8 cellular contexts compared by ENCODE assay signal in genomic region chr2:70191244-70191735, GRCh38. TPM values are rescaled to one million over a fixed set of nuclear protein-coding genes. Genes with fewer than 3 reads are reported as not detected.
DNase-seq lines count a peak whose midpoint lies in the region; ATAC-seq and TF ChIP-seq lines count a peak whose summit lies in the region.

No MANE protein-coding gene starts in this region.

- no peaks in the 10 kb centered on the region for H3K9me3 Mint-ChIP-seq in HFFc6
- H3K9me3 Mint-ChIP-seq in activated T-helper 1 cell treated with anti-CD3 and anti-CD28 coated beads, Interleukin-12 subunit alpha, Interleukin-12 subunit beta, Interleukin-2, Interleukin-4 antibody, amounts not matched to agents 30 ng/mL and 10 ng/mL and 1 ng/mL, durations not matched to agents 14 hours and 24 hours and 36 hours = no peaks in the 10 kb centered on the region
- no peaks in the 10 kb centered on the region for H3K9me3 Mint-ChIP-seq in stimulated activated effector memory CD8-positive, alpha-beta T cell treated with anti-CD3 and anti-CD28 coated beads, Interleukin-12 subunit alpha, Interleukin-12 subunit beta, amount 100 ng/mL, for 72 hours

- H3K4me1 Mint-ChIP-seq in HFFc6 (ENCODE audit: low read depth) = peaks cover 21% of the 10 kb centered on the region
- H3K4me1 Mint-ChIP-seq in activated T-helper 1 cell treated with anti-CD3 and anti-CD28 coated beads, Interleukin-12 subunit alpha, Interleukin-12 subunit beta, Interleukin-2, Interleukin-4 antibody, amounts not matched to agents 30 ng/mL and 10 ng/mL and 1 ng/mL, durations not matched to agents 14 hours and 24 hours and 36 hours (ENCODE audit: low read depth) = peaks cover 23% of the 10 kb centered on the region
- peaks cover 18% of the 10 kb centered on the region for H3K4me1 Mint-ChIP-seq in stimulated activated effector memory CD8-positive, alpha-beta T cell treated with anti-CD3 and anti-CD28 coated beads, Interleukin-12 subunit alpha, Interleukin-12 subunit beta, amount 100 ng/mL, for 72 hours

- no peak for ATAC-seq in stimulated activated effector memory CD8-positive, alpha-beta T cell treated with anti-CD3 and anti-CD28 coated beads, Interleukin-12 subunit alpha, Interleukin-12 subunit beta, amount 100 ng/mL, for 72 hours
- ATAC-seq in GM21529 (IDR thresholded peaks at IDR 0.05; ENCODE audit: unreplicated experiment) (no peak), GM18909 (IDR thresholded peaks at IDR 0.05; ENCODE audit: poor library complexity, unreplicated experiment) (no peak)

- WGBS in iPS DF 6.9 (ENCODE audit: insufficient coverage, insufficient read length) = no CpG with 5 or more reads among the region's 13 CpGs

- peak overlapping the region; percentile 100 for H3K27ac Mint-ChIP-seq in HFFc6
- peak overlapping the region; percentile 99 for H3K27ac Mint-ChIP-seq in activated T-helper 1 cell treated with anti-CD3 and anti-CD28 coated beads, Interleukin-12 subunit alpha, Interleukin-12 subunit beta, Interleukin-2, Interleukin-4 antibody, amounts not matched to agents 30 ng/mL and 10 ng/mL and 1 ng/mL, durations not matched to agents 14 hours and 24 hours and 36 hours
- peak overlapping the region; percentile 99 for H3K27ac Mint-ChIP-seq in stimulated activated effector memory CD8-positive, alpha-beta T cell treated with anti-CD3 and anti-CD28 coated beads, Interleukin-12 subunit alpha, Interleukin-12 subunit beta, amount 100 ng/mL, for 72 hours

- H3K36me3 ChIP-seq in iPS DF 6.9 (ENCODE audit: control insufficient read depth, insufficient read depth, low read length) = no peaks in the 10 kb centered on the region

- H3K27ac ChIP-seq in iPS DF 6.9 (ENCODE audit: low read length) = no peak overlapping the region

- no peaks in the 10 kb centered on the region for H3K4me1 ChIP-seq in iPS DF 6.9 (ENCODE audit: control insufficient read depth, insufficient read depth, low read length)

- H3K4me3 Mint-ChIP-seq in HFFc6 = peak overlapping the region; percentile 93
- H3K4me3 Mint-ChIP-seq in activated T-helper 1 cell treated with anti-CD3 and anti-CD28 coated beads, Interleukin-12 subunit alpha, Interleukin-12 subunit beta, Interleukin-2, Interleukin-4 antibody, amounts not matched to agents 30 ng/mL and 10 ng/mL and 1 ng/mL, durations not matched to agents 14 hours and 24 hours and 36 hours = peak overlapping the region; percentile 95
- peak overlapping the region; percentile 83 for H3K4me3 Mint-ChIP-seq in stimulated activated effector memory CD8-positive, alpha-beta T cell treated with anti-CD3 and anti-CD28 coated beads, Interleukin-12 subunit alpha, Interleukin-12 subunit beta, amount 100 ng/mL, for 72 hours

- H3K36me3 Mint-ChIP-seq in HFFc6 (ENCODE audit: low read depth) = no peaks in the 10 kb centered on the region; the same call in 1 of the 2 replicates
- peaks cover 3% of the 10 kb centered on the region for H3K36me3 Mint-ChIP-seq in activated T-helper 1 cell treated with anti-CD3 and anti-CD28 coated beads, Interleukin-12 subunit alpha, Interleukin-12 subunit beta, Interleukin-2, Interleukin-4 antibody, amounts not matched to agents 30 ng/mL and 10 ng/mL and 1 ng/mL, durations not matched to agents 14 hours and 24 hours and 36 hours (ENCODE audit: low read depth)
- peaks cover 24% of the 10 kb centered on the region for H3K36me3 Mint-ChIP-seq in stimulated activated effector memory CD8-positive, alpha-beta T cell treated with anti-CD3 and anti-CD28 coated beads, Interleukin-12 subunit alpha, Interleukin-12 subunit beta, amount 100 ng/mL, for 72 hours

- intact Hi-C loops in activated T-helper 1 cell treated with anti-CD3 and anti-CD28 coated beads, Interleukin-12 subunit alpha, Interleukin-12 subunit beta, Interleukin-2, Interleukin-4 antibody, amounts not matched to agents 30 ng/mL and 10 ng/mL and 1 ng/mL, durations not matched to agents 14 hours and 24 hours and 36 hours (cut with micrococcal nuclease) = loop anchor here (1.0 to 5.0 kb wide), 5 partner anchors 28 to 1938 kb away; partner anchors contain the start of genes AAK1, PCYOX1 and PPP3R1

- DNase-seq in HFFc6 (no peak), iPS DF 6.9 (ENCODE audit: low read depth, low spot score) (no peak), NCI-H2227 (lab: John Stamatoyannopoulos, UW; ENCODE audit: unreplicated experiment) (no peak), NOMO-1 treated with dmso at 0.1 percent for 144 hours (lab: John Stamatoyannopoulos, UW; ENCODE audit: unreplicated experiment) (no peak)
- DNase-seq in activated T-helper 1 cell treated with anti-CD3 and anti-CD28 coated beads, Interleukin-12 subunit alpha, Interleukin-12 subunit beta, Interleukin-2, Interleukin-4 antibody, amounts not matched to agents 30 ng/mL and 10 ng/mL and 1 ng/mL, durations not matched to agents 14 hours and 24 hours and 36 hours (ENCODE audit: low spot score) = no peak
- no peak for DNase-seq in stimulated activated effector memory CD8-positive, alpha-beta T cell treated with anti-CD3 and anti-CD28 coated beads, Interleukin-12 subunit alpha, Interleukin-12 subunit beta, amount 100 ng/mL, for 72 hours (ENCODE audit: low spot score in 2 of 2)

- H3K27me3 ChIP-seq in iPS DF 6.9 (ENCODE audit: control insufficient read depth, insufficient read depth, low read length) = no peaks in the 10 kb centered on the region

- TF ChIP-seq CTCF in HFFc6 (IDR thresholded peaks at IDR 0.05) = no peak

- peak overlapping the region; percentile 93; the same call in 1 of the 2 replicates for H3K4me3 ChIP-seq in iPS DF 6.9 (ENCODE audit: low read length)

- H3K9me3 ChIP-seq in iPS DF 6.9 (ENCODE audit: control insufficient read depth, insufficient read depth, low read length) = no peaks in the 10 kb centered on the region

- H3K27me3 Mint-ChIP-seq in HFFc6 (ENCODE audit: insufficient read depth) = peaks cover 6% of the 10 kb centered on the region
- H3K27me3 Mint-ChIP-seq in activated T-helper 1 cell treated with anti-CD3 and anti-CD28 coated beads, Interleukin-12 subunit alpha, Interleukin-12 subunit beta, Interleukin-2, Interleukin-4 antibody, amounts not matched to agents 30 ng/mL and 10 ng/mL and 1 ng/mL, durations not matched to agents 14 hours and 24 hours and 36 hours (ENCODE audit: insufficient read depth) = peaks cover 3% of the 10 kb centered on the region

RNA-seq across cellular contexts. Expression of gene C2orf42, which starts 0.5 kb away (rescaled TPM):
- total RNA-seq in HFFc6 (2021; fragmentation: NEBNext Ultra II Directional; extraction: Animal tissue kit (Norgen Biotek cat#: 25700)) = 10 to 100 TPM; 10.0 to 17.8 (median 14.7) TPM
- 21.6 and 24.1 TPM in 2 replicates for total RNA-seq in activated T-helper 1 cell treated with anti-CD3 and anti-CD28 coated beads, Interleukin-12 subunit alpha, Interleukin-12 subunit beta, Interleukin-2, Interleukin-4 antibody, amounts not matched to agents 30 ng/mL and 10 ng/mL and 1 ng/mL, durations not matched to agents 14 hours and 24 hours and 36 hours

RNA-seq across cellular contexts. Expression of gene TIA1, which starts 57.1 kb away (rescaled TPM):
- total RNA-seq in HFFc6 (2021; fragmentation: NEBNext Ultra II Directional; extraction: Animal tissue kit (Norgen Biotek cat#: 25700)) = 10 to 100 TPM; 50.3 to 58.1 (median 55.3) TPM
- 96.8 and 101 TPM in 2 replicates for total RNA-seq in activated T-helper 1 cell treated with anti-CD3 and anti-CD28 coated beads, Interleukin-12 subunit alpha, Interleukin-12 subunit beta, Interleukin-2, Interleukin-4 antibody, amounts not matched to agents 30 ng/mL and 10 ng/mL and 1 ng/mL, durations not matched to agents 14 hours and 24 hours and 36 hours
